1 cellular context compared by ENCODE assay signal in the genomic region with DNA sequence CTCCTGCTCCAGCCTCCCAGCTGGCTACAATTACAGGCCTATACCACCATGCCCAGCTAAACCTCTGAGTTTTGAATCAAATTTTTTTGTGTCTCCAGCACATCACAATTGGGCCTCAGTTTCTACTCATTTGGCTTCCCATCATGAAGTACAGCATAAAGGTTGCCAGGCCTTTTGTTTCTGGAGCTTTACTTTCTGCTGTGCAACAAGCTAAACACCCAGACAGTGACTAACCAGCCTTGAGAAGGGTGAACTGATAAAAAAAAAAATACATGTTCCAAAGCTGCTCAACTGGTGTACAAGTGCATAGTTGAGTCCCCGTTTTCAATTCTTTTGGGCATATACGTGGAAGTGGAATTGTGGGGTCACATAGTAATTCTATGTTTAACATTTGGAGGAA.
TF ChIP-seq lines count a peak whose summit lies in the region.

No MANE protein-coding gene starts in this region.

TF ChIP-seq in IMR-90, 13 proteins besides CTCF, POLR2A, EP300 and RAD21 (continued from another document):
- TF ChIP-seq, protein P1, sequence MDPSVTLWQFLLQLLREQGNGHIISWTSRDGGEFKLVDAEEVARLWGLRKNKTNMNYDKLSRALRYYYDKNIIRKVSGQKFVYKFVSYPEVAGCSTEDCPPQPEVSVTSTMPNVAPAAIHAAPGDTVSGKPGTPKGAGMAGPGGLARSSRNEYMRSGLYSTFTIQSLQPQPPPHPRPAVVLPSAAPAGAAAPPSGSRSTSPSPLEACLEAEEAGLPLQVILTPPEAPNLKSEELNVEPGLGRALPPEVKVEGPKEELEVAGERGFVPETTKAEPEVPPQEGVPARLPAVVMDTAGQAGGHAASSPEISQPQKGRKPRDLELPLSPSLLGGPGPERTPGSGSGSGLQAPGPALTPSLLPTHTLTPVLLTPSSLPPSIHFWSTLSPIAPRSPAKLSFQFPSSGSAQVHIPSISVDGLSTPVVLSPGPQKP (IDR thresholded peaks at IDR 0.05; ENCODE audit: borderline replicate concordance, low read depth, low read length): no peak
- no peak for TF ChIP-seq MAFK (IDR thresholded peaks at IDR 0.05; ENCODE audit: low read depth, low read length)
